Comparison of ENCODE assay signal across 8 cellular contexts in the genomic region with DNA sequence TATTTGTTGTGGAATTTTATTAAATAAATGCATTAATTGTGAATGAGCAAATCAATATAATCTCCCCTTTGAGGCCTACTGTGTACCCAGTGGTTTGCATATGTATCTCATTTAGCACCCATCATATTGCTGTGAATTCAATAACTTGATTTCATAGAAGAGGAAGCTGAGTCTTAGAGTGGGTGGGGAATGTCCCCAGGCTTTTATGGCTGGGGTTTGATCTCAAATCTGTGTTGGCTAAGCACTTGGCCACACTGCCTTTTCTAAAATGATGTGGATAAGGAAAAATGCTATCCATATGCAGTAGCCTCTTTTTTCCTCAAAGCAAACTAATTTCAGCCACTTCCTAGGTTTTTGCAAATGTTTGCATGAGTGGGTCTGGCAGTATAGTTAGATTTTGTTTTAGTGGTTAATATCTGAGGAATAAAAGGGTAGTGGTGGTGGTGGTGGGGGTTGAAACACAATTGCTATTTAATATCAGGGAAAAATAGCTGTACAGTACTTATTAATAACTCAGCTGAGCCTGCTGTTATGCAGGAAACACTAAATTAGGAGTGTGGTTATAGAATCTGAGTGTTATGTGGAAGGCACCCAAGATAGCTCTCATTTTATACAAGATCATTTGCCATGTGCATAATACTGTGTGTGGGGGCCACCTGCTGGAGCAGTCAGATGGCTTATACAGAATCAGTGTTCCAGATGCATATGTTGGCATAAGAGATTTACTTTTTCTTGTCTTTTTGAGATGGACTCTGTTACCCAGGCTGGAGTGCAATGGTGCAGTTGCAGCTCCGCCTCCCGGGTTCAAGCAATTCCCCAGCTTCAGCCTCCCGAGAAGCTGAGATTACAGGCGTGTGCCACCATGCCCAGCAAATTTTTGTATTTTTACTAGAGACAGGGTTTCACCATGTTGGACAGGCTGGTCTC.
DNase-seq lines count a peak whose midpoint lies in the region; ATAC-seq, FAIRE-seq and TF ChIP-seq lines count a peak whose summit lies in the region.

No MANE protein-coding gene starts in this region.

- H3K27ac ChIP-seq in colonic mucosa, result no peak overlapping the region

- peaks cover 18% of the 10 kb centered on the region for H3K4me1 Mint-ChIP-seq in mesothelial cell of epicardium

- H3K27ac Mint-ChIP-seq in mesothelial cell of epicardium, result no peak overlapping the region

- H3K9me3 ChIP-seq in colonic mucosa, result no peaks in the 10 kb centered on the region

- H3K9me3 Mint-ChIP-seq in mesothelial cell of epicardium, result no peaks in the 10 kb centered on the region

- TF ChIP-seq CTCF in D721Med (IDR thresholded peaks at IDR 0.05; ENCODE audit: insufficient read depth, missing control alignments) (peak; percentile 81), colonic mucosa (IDR thresholded peaks at IDR 0.05) (peak; percentile 39), mesothelial cell of epicardium (IDR thresholded peaks at IDR 0.05; ENCODE audit: unreplicated experiment) (peak; percentile 38)

- peaks cover 4% of the 10 kb centered on the region for H3K4me1 ChIP-seq in colonic mucosa

- no peaks in the 10 kb centered on the region for H3K27me3 ChIP-seq in colonic mucosa

- intact Hi-C loops in colonic mucosa (cut with DNase I), result loop anchor here (2.0 kb wide), 3 partner anchors 141 to 431 kb away; partner anchors contain the start of gene MND1

- peak overlapping the region in 1 of 2 donors; percentile 12 for H3K9ac ChIP-seq in colonic mucosa (ENCODE audit: low read depth in 2 of 2, low read length in 2 of 2)

- peak; percentile 70 for FAIRE-seq in D721Med (lab: Jason Lieb, UNC)

- H3K36me3 Mint-ChIP-seq in mesothelial cell of epicardium, result peaks cover 2% of the 10 kb centered on the region

- no peaks in the 10 kb centered on the region for H3K27me3 Mint-ChIP-seq in mesothelial cell of epicardium (ENCODE audit: low read depth)

- no peak overlapping the region for H3K4me3 ChIP-seq in colonic mucosa

- ATAC-seq in GM21390 (IDR thresholded peaks at IDR 0.05; ENCODE audit: unreplicated experiment) (peak; percentile 58), HG02970 (IDR thresholded peaks at IDR 0.05; ENCODE audit: low FRiP score, unreplicated experiment) (no peak)
- ATAC-seq in activated CD4-positive, CD25-positive, alpha-beta regulatory T cell treated with anti-CD3 and anti-CD28 coated beads, Interleukin-2, amount 50 U/mL, for 24 hours, result peak; percentile 88 to 91

- DNase-seq in D721Med (ENCODE audit: insufficient read length, low spot score) (no peak), M059J (ENCODE audit: low read depth) (peak; percentile 71), colonic mucosa (peak; percentile 69), mesothelial cell of epicardium (ENCODE audit: low spot score in 2 of 2, unreplicated experiment in 2 of 2) (no peak)
- DNase-seq in stimulated activated CD8-positive, alpha-beta memory T cell treated with anti-CD3 and anti-CD28 coated beads, Interleukin-4, amount 100 ng/mL, for 4 hours (ENCODE audit: low read depth in 2 of 2, low spot score in 1 of 2), result peak; percentile 25 to 46

- no peak overlapping the region for H3K4me3 Mint-ChIP-seq in mesothelial cell of epicardium

- H3K36me3 ChIP-seq in colonic mucosa, result no peaks in the 10 kb centered on the region

Comparison
In these comparisons a context has a peak if more than half of its experiments do, and no peak if none do; other contexts are left out.
1. DNase-seq: peak in M059J (single experiment), colonic mucosa (single experiment) and stimulated activated CD8-positive, alpha-beta memory T cell treated with anti-CD3 and anti-CD28 coated beads, Interleukin-4, amount 100 ng/mL, for 4 hours (2 of 2); none in D721Med (single experiment) and mesothelial cell of epicardium (0 of 2).
2. Peak in every context shown above with its lines, with median percentiles within 50 percentile points of each other: CTCF ChIP-seq.